In the genomic region with DNA sequence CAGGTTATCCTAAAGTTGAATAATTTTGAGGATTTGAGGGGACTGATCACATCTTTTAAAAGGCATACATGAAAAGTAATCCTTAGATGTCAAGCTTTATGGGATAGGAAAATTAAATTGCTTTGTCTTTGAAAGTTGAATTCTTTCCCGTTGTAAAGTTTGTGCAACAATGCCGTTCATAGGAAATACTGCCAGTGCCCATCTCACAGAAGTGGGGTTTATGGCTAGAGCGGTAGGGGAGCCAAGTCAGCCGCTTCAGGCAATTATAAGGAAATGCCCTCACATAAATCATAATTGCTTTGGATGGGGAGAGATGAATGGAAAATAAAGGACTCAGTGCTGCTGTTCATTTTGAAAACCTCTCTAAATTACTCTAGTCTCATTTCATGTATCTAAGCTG, we compare ENCODE assay signal across 12 cellular contexts. TPM values are rescaled to one million over a fixed set of nuclear protein-coding genes. Genes with fewer than 3 reads are reported as not detected.
DNase-seq lines count a peak whose midpoint lies in the region; ATAC-seq and TF ChIP-seq lines count a peak whose summit lies in the region.
"Had no signal": no experiment of that assay in that cellular context is flagged by ENCODE, and none has a peak within 500 bp of the region (broad histone marks: within the 10 kb centered on the region; RNA-seq: fewer than 3 reads in every experiment).

No MANE protein-coding gene starts in this region.

- no peak for DNase-seq in activated CD8-positive, alpha-beta T cell treated with anti-CD3 and anti-CD28 coated beads for 36 hours
- DNase-seq in activated CD8-positive, alpha-beta T cell treated with anti-CD3 and anti-CD28 coated beads, Interleukin-2, amount 10 ng/mL, durations not matched to agents 7 days and 5 days, result no peak
- DNase-seq in activated T-helper 2 cell treated with anti-CD3 and anti-CD28 coated beads, Interferon-gamma antibody, Interleukin-2, Interleukin-4, amounts not matched to agents 10 μg/mL and 5 μg/mL and 100 μg/mL, durations not matched to agents 14 hours and 24 hours and 36 hours (ENCODE audit: low spot score), result no peak
- DNase-seq in tibial artery (no peak), breast epithelium (ENCODE audit: low spot score in 2 of 2) (no peak), DMS79 (lab: John Stamatoyannopoulos, UW) (no peak)
- DNase-seq: activated CD8-positive, alpha-beta memory T cell treated with anti-CD3 and anti-CD28 coated beads, Interleukin-2, amount 50 U/mL, for 48 hours; foreskin melanocyte; Right ventricle myocardium superior had no signal

- no peak for ATAC-seq in activated CD8-positive, alpha-beta T cell treated with anti-CD3 and anti-CD28 coated beads for 36 hours
- no peak for ATAC-seq in activated CD8-positive, alpha-beta T cell treated with anti-CD3 and anti-CD28 coated beads, Interleukin-2, amount 10 ng/mL, durations not matched to agents 7 days and 5 days
- ATAC-seq in GM21717 (IDR thresholded peaks at IDR 0.05; ENCODE audit: unreplicated experiment), result no peak

- H3K4me1 Mint-ChIP-seq in activated CD8-positive, alpha-beta T cell treated with anti-CD3 and anti-CD28 coated beads for 36 hours (ENCODE audit: low read depth), result peaks cover 13% of the 10 kb centered on the region
- H3K4me1 Mint-ChIP-seq in activated CD8-positive, alpha-beta T cell treated with anti-CD3 and anti-CD28 coated beads, Interleukin-2, amount 10 ng/mL, durations not matched to agents 7 days and 5 days (ENCODE audit: low read depth), result peaks cover 14% of the 10 kb centered on the region
- H3K4me1 Mint-ChIP-seq in activated T-helper 2 cell treated with anti-CD3 and anti-CD28 coated beads, Interferon-gamma antibody, Interleukin-2, Interleukin-4, amounts not matched to agents 10 μg/mL and 5 μg/mL and 100 μg/mL, durations not matched to agents 14 hours and 24 hours and 36 hours (ENCODE audit: low read depth), result peaks cover 11% of the 10 kb centered on the region

- H3K27ac ChIP-seq in muscle layer of duodenum (ENCODE audit: low read length), result peak overlapping the region; percentile 39
- peak overlapping the region; percentile 48 to 63 for H3K27ac ChIP-seq in tibial artery
- peak overlapping the region in 1 of 2 donors; percentile 19 for H3K27ac ChIP-seq in breast epithelium

- CTCF ChIA-PET in activated CD8-positive, alpha-beta T cell treated with anti-CD3 and anti-CD28 coated beads for 36 hours (lab: Charles Lee), result interaction anchor here (0.7 to 4.2 kb wide), 39 partner anchors 8 to 861 kb away, joined by 3 to 34 read pairs (median 4); partner anchors contain the start of genes CDC123 and NUDT5
- CTCF ChIA-PET in activated CD8-positive, alpha-beta T cell treated with anti-CD3 and anti-CD28 coated beads, Interleukin-2, amount 10 ng/mL, durations not matched to agents 7 days and 5 days (lab: Charles Lee), result interaction anchor here (0.6 to 5.1 kb wide), 26 partner anchors 10 to 995 kb away, joined by 3 to 102 read pairs (median 4); partner anchors contain the start of genes CDC123 and NUDT5

- no peak for TF ChIP-seq CTCF in activated CD8-positive, alpha-beta T cell treated with anti-CD3 and anti-CD28 coated beads for 36 hours (IDR thresholded peaks at IDR 0.05)
- TF ChIP-seq CTCF in tibial artery (IDR thresholded peaks at IDR 0.05) (no peak), breast epithelium (IDR thresholded peaks at IDR 0.05) (no peak)

- H3K9me3 ChIP-seq in muscle layer of duodenum (ENCODE audit: control insufficient read depth in 1 of 2, low read length in 2 of 2), result no peaks in the 10 kb centered on the region
- H3K9me3 ChIP-seq in tibial artery, result no peaks in the 10 kb centered on the region
- no peaks in the 10 kb centered on the region for H3K9me3 ChIP-seq in breast epithelium

- H3K4me3 ChIP-seq in muscle layer of duodenum (ENCODE audit: low read depth in 1 of 2, low read length in 2 of 2), result no peak overlapping the region
- H3K4me3 ChIP-seq in tibial artery, result no peak overlapping the region
- H3K4me3 ChIP-seq in breast epithelium, result no peak overlapping the region
- H3K4me3 ChIP-seq: A549 had no signal

- no peaks in the 10 kb centered on the region for H3K27me3 Mint-ChIP-seq in activated CD8-positive, alpha-beta T cell treated with anti-CD3 and anti-CD28 coated beads for 36 hours
- H3K27me3 Mint-ChIP-seq in activated CD8-positive, alpha-beta T cell treated with anti-CD3 and anti-CD28 coated beads, Interleukin-2, amount 10 ng/mL, durations not matched to agents 7 days and 5 days (ENCODE audit: low read depth), result no peaks in the 10 kb centered on the region
- no peaks in the 10 kb centered on the region for H3K27me3 Mint-ChIP-seq in activated T-helper 2 cell treated with anti-CD3 and anti-CD28 coated beads, Interferon-gamma antibody, Interleukin-2, Interleukin-4, amounts not matched to agents 10 μg/mL and 5 μg/mL and 100 μg/mL, durations not matched to agents 14 hours and 24 hours and 36 hours (ENCODE audit: low read depth)

- TF ChIP-seq POLR2A in breast epithelium (IDR thresholded peaks at IDR 0.05), result no peak

- H3K36me3 Mint-ChIP-seq in activated CD8-positive, alpha-beta T cell treated with anti-CD3 and anti-CD28 coated beads for 36 hours (ENCODE audit: low read depth), result peaks cover 41% of the 10 kb centered on the region
- peaks cover 50% of the 10 kb centered on the region for H3K36me3 Mint-ChIP-seq in activated CD8-positive, alpha-beta T cell treated with anti-CD3 and anti-CD28 coated beads, Interleukin-2, amount 10 ng/mL, durations not matched to agents 7 days and 5 days (ENCODE audit: low read depth)
- peaks cover 65% of the 10 kb centered on the region for H3K36me3 Mint-ChIP-seq in activated T-helper 2 cell treated with anti-CD3 and anti-CD28 coated beads, Interferon-gamma antibody, Interleukin-2, Interleukin-4, amounts not matched to agents 10 μg/mL and 5 μg/mL and 100 μg/mL, durations not matched to agents 14 hours and 24 hours and 36 hours (ENCODE audit: low read depth)

- no peaks in the 10 kb centered on the region for H3K9me3 Mint-ChIP-seq in activated CD8-positive, alpha-beta T cell treated with anti-CD3 and anti-CD28 coated beads for 36 hours
- no peaks in the 10 kb centered on the region for H3K9me3 Mint-ChIP-seq in activated CD8-positive, alpha-beta T cell treated with anti-CD3 and anti-CD28 coated beads, Interleukin-2, amount 10 ng/mL, durations not matched to agents 7 days and 5 days (ENCODE audit: insufficient read depth)
- no peaks in the 10 kb centered on the region for H3K9me3 Mint-ChIP-seq in activated T-helper 2 cell treated with anti-CD3 and anti-CD28 coated beads, Interferon-gamma antibody, Interleukin-2, Interleukin-4, amounts not matched to agents 10 μg/mL and 5 μg/mL and 100 μg/mL, durations not matched to agents 14 hours and 24 hours and 36 hours

- intact Hi-C loops in activated CD8-positive, alpha-beta T cell treated with anti-CD3 and anti-CD28 coated beads for 36 hours (cut with micrococcal nuclease), result no loop called here
- intact Hi-C loops in activated T-helper 2 cell treated with anti-CD3 and anti-CD28 coated beads, Interferon-gamma antibody, Interleukin-2, Interleukin-4, amounts not matched to agents 10 μg/mL and 5 μg/mL and 100 μg/mL, durations not matched to agents 14 hours and 24 hours and 36 hours (cut with micrococcal nuclease), result no loop called here
- intact Hi-C loops in tibial artery (cut with DNase I; ENCODE audit: low total_unique reads), result loop anchor here (5.0 kb wide), 1 partner anchor 888 kb away; the partner anchor contains the start of gene OPTN
- intact Hi-C loops in breast epithelium (cut with DNase I; ENCODE audit: low total_unique reads), result no loop called here

- H3K4me3 Mint-ChIP-seq in activated CD8-positive, alpha-beta T cell treated with anti-CD3 and anti-CD28 coated beads for 36 hours, result no peak overlapping the region
- H3K4me3 Mint-ChIP-seq in activated CD8-positive, alpha-beta T cell treated with anti-CD3 and anti-CD28 coated beads, Interleukin-2, amount 10 ng/mL, durations not matched to agents 7 days and 5 days, result no peak overlapping the region
- no peak overlapping the region for H3K4me3 Mint-ChIP-seq in activated T-helper 2 cell treated with anti-CD3 and anti-CD28 coated beads, Interferon-gamma antibody, Interleukin-2, Interleukin-4, amounts not matched to agents 10 μg/mL and 5 μg/mL and 100 μg/mL, durations not matched to agents 14 hours and 24 hours and 36 hours (ENCODE audit: low read depth)

- H3K36me3 ChIP-seq in muscle layer of duodenum (ENCODE audit: control insufficient read depth in 1 of 2, insufficient read depth in 2 of 2, low read length in 2 of 2), result peaks cover 26 to 50% of the 10 kb centered on the region in 2 donors
- H3K36me3 ChIP-seq in tibial artery, result peaks cover 26 to 63% (median 42%) of the 10 kb centered on the region in 3 donors
- H3K36me3 ChIP-seq in breast epithelium, result peaks cover 10% of the 10 kb centered on the region

- H3K27me3 ChIP-seq in muscle layer of duodenum (ENCODE audit: low read depth, low read length) (no peaks in the 10 kb centered on the region), tibial artery (no peaks in the 10 kb centered on the region), breast epithelium (no peaks in the 10 kb centered on the region)

- POLR2A ChIA-PET in activated CD8-positive, alpha-beta T cell treated with anti-CD3 and anti-CD28 coated beads for 36 hours (lab: Charles Lee), result interaction anchor here (0.8 kb wide), 1 partner anchor 11 kb away, joined by 3 read pairs; no protein-coding TSS in a partner anchor
- POLR2A ChIA-PET in activated CD8-positive, alpha-beta T cell treated with anti-CD3 and anti-CD28 coated beads, Interleukin-2, amount 10 ng/mL, durations not matched to agents 7 days and 5 days (lab: Charles Lee), result interaction anchor here (2.3 kb wide), 1 partner anchor 18 kb away, joined by 9 read pairs; the partner anchor contains the start of genes CDC123 and NUDT5

- H3K4me1 ChIP-seq in muscle layer of duodenum (ENCODE audit: control insufficient read depth in 1 of 2, insufficient read depth in 2 of 2, low read length in 2 of 2) (peaks cover 0 to 10% of the 10 kb centered on the region in 2 donors), tibial artery (peaks cover 0 to 7% (median 1%) of the 10 kb centered on the region in 4 donors), breast epithelium (no peaks in the 10 kb centered on the region)

- H3K27ac Mint-ChIP-seq in activated CD8-positive, alpha-beta T cell treated with anti-CD3 and anti-CD28 coated beads for 36 hours, result peak overlapping the region; percentile 80
- H3K27ac Mint-ChIP-seq in activated CD8-positive, alpha-beta T cell treated with anti-CD3 and anti-CD28 coated beads, Interleukin-2, amount 10 ng/mL, durations not matched to agents 7 days and 5 days, result no peak overlapping the region
- peak overlapping the region; percentile 50 for H3K27ac Mint-ChIP-seq in activated T-helper 2 cell treated with anti-CD3 and anti-CD28 coated beads, Interferon-gamma antibody, Interleukin-2, Interleukin-4, amounts not matched to agents 10 μg/mL and 5 μg/mL and 100 μg/mL, durations not matched to agents 14 hours and 24 hours and 36 hours

RNA-seq across cellular contexts. Expression of gene CDC123, which starts 18.1 kb away (rescaled TPM):
- total RNA-seq in activated CD8-positive, alpha-beta T cell treated with anti-CD3 and anti-CD28 coated beads for 36 hours, result 100 to 1,000 TPM; 123 to 125 TPM
- total RNA-seq in activated CD8-positive, alpha-beta T cell treated with anti-CD3 and anti-CD28 coated beads, Interleukin-2, amount 10 ng/mL, durations not matched to agents 7 days and 5 days, result 100 to 1,000 TPM in 1 of 2 experiments, 10 to 100 TPM in 1; 99.0 to 102 TPM
- total RNA-seq in activated T-helper 2 cell treated with anti-CD3 and anti-CD28 coated beads, Interferon-gamma antibody, Interleukin-2, Interleukin-4, amounts not matched to agents 10 μg/mL and 5 μg/mL and 100 μg/mL, durations not matched to agents 14 hours and 24 hours and 36 hours, result 153 and 156 TPM in 2 replicates
- 10 to 100 TPM; 61.6 to 87.5 (median 86.7) TPM for total RNA-seq in breast epithelium

RNA-seq across cellular contexts. Expression of gene NUDT5, which starts 18.4 kb away (rescaled TPM):
- total RNA-seq in activated CD8-positive, alpha-beta T cell treated with anti-CD3 and anti-CD28 coated beads for 36 hours, result 10 to 100 TPM; 95.9 to 98.6 TPM
- total RNA-seq in activated CD8-positive, alpha-beta T cell treated with anti-CD3 and anti-CD28 coated beads, Interleukin-2, amount 10 ng/mL, durations not matched to agents 7 days and 5 days, result 10 to 100 TPM; 94.8 to 97.8 TPM
- 109 and 112 TPM in 2 replicates for total RNA-seq in activated T-helper 2 cell treated with anti-CD3 and anti-CD28 coated beads, Interferon-gamma antibody, Interleukin-2, Interleukin-4, amounts not matched to agents 10 μg/mL and 5 μg/mL and 100 μg/mL, durations not matched to agents 14 hours and 24 hours and 36 hours
- 10 to 100 TPM; 44.3 to 54.4 (median 49.3) TPM for total RNA-seq in breast epithelium
